Comparison of ENCODE assay signal across 13 cellular contexts in genomic region chr20:37755665-37756064, GRCh38.
DNase-seq lines count a peak whose midpoint lies in the region; ATAC-seq and TF ChIP-seq lines count a peak whose summit lies in the region.
"Had no signal": no experiment of that assay in that cellular context is flagged by ENCODE, and none has a peak within 500 bp of the region (broad histone marks: within the 10 kb centered on the region; RNA-seq: fewer than 3 reads in every experiment).

No MANE protein-coding gene starts in this region.

- H3K4me3 ChIP-seq in epithelial cell of proximal tubule (ENCODE audit: low read depth, low read length) (no peak overlapping the region), neural cell (ENCODE audit: low read length) (no peak overlapping the region), mucosa of descending colon (no peak overlapping the region)
- H3K4me3 ChIP-seq: SK-N-MC, thyroid gland had no signal

- peak; percentile 20 for TF ChIP-seq RAD21 in neural cell (conservative IDR thresholded peaks at IDR 0.05)

- no peaks in the 10 kb centered on the region for H3K4me1 ChIP-seq in mucosa of descending colon (ENCODE audit: low read depth)

- DNase-seq in Daoy (ENCODE audit: low read depth) (peak; percentile 8), NCI-H82 treated with DMSO at 0.1 percent for 48 hours (lab: John Stamatoyannopoulos, UW; ENCODE audit: unreplicated experiment) (peak; percentile 4), epithelial cell of proximal tubule (ENCODE audit: low read depth) (no peak), GM10266 (ENCODE audit: extremely low spot score) (no peak), mucosa of gallbladder (ENCODE audit: low spot score) (no peak), mucosa of descending colon (no peak), DMS153 (lab: John Stamatoyannopoulos, UW) (no peak)
- DNase-seq: DMS79; effector memory CD8-positive, alpha-beta T cell; NCI-H345; thyroid gland had no signal

- H3K9me2 ChIP-seq in neural cell (ENCODE audit: insufficient read depth, low read length), result no peaks in the 10 kb centered on the region

- H3K9ac ChIP-seq in neural cell (ENCODE audit: low read length), result no peak overlapping the region

- no peak overlapping the region for H3K4me2 ChIP-seq in neural cell (ENCODE audit: low read length)

- H2AFZ ChIP-seq in neural cell (ENCODE audit: low read depth, low read length), result no peak overlapping the region

- H3K27me3 ChIP-seq in neural cell (ENCODE audit: insufficient read depth, low read depth, low read length), result no peaks in the 10 kb centered on the region
- H3K27me3 ChIP-seq: thyroid gland had no signal

- H4K20me1 ChIP-seq in neural cell (ENCODE audit: insufficient read depth), result no peaks in the 10 kb centered on the region

- no peaks in the 10 kb centered on the region for H3K9me3 ChIP-seq in neural cell (ENCODE audit: low read length)
- no peaks in the 10 kb centered on the region for H3K9me3 ChIP-seq in mucosa of descending colon
- H3K9me3 ChIP-seq: thyroid gland had no signal

- no peaks in the 10 kb centered on the region for H3F3A ChIP-seq in neural cell (ENCODE audit: insufficient read depth, low read length, poor library complexity, severe bottlenecking)

- no peak for ATAC-seq in mucosa of descending colon
- ATAC-seq: effector memory CD8-positive, alpha-beta T cell had no signal

- TF ChIP-seq CTCF in epithelial cell of proximal tubule (conservative IDR thresholded peaks at IDR 0.05; ENCODE audit: low read depth, low read length), result peak; percentile 23
- TF ChIP-seq CTCF in neural cell (IDR thresholded peaks at IDR 0.05; ENCODE audit: poor library complexity, severe bottlenecking), result no peak
- TF ChIP-seq CTCF in GM10266 (IDR thresholded peaks at IDR 0.05; ENCODE audit: control insufficient read depth, insufficient read depth, low read depth, missing control alignments), result no peak
- TF ChIP-seq CTCF in mucosa of descending colon (IDR thresholded peaks at IDR 0.05), result no peak

- no peak overlapping the region for H3K27ac ChIP-seq in neural cell (ENCODE audit: low read length)
- H3K27ac ChIP-seq: SK-N-MC, thyroid gland had no signal

- H3K79me2 ChIP-seq in neural cell (replicated peaks; ENCODE audit: insufficient read depth, low read length), result no peaks in the 10 kb centered on the region

- no peak for TF ChIP-seq EP300 in neural cell (conservative IDR thresholded peaks at IDR 0.05; ENCODE audit: poor library complexity, severe bottlenecking)

- H3K36me3 ChIP-seq in neural cell (ENCODE audit: insufficient read depth, low read length) (no peaks in the 10 kb centered on the region), mucosa of descending colon (ENCODE audit: low read depth) (no peaks in the 10 kb centered on the region)

- intact Hi-C loops in mucosa of descending colon (cut with DNase I, micrococcal nuclease), result no loop called here

TF ChIP-seq in neural cell, 6 proteins besides CTCF, POLR2A, EP300 and RAD21:
- TF ChIP-seq POLR2AphosphoS5 (IDR thresholded peaks at IDR 0.05) (no peak), SMC3 (conservative IDR thresholded peaks at IDR 0.05; ENCODE audit: poor library complexity) (no peak), EZH2 (IDR thresholded peaks at IDR 0.05; ENCODE audit: borderline replicate concordance, insufficient read depth, low read length, poor library complexity, severe bottlenecking) (no peak), MXI1 (conservative IDR thresholded peaks at IDR 0.05; ENCODE audit: poor library complexity, severe bottlenecking) (no peak), TAF1 (IDR thresholded peaks at IDR 0.05; ENCODE audit: low read depth) (no peak)
- TF ChIP-seq, protein P1, sequence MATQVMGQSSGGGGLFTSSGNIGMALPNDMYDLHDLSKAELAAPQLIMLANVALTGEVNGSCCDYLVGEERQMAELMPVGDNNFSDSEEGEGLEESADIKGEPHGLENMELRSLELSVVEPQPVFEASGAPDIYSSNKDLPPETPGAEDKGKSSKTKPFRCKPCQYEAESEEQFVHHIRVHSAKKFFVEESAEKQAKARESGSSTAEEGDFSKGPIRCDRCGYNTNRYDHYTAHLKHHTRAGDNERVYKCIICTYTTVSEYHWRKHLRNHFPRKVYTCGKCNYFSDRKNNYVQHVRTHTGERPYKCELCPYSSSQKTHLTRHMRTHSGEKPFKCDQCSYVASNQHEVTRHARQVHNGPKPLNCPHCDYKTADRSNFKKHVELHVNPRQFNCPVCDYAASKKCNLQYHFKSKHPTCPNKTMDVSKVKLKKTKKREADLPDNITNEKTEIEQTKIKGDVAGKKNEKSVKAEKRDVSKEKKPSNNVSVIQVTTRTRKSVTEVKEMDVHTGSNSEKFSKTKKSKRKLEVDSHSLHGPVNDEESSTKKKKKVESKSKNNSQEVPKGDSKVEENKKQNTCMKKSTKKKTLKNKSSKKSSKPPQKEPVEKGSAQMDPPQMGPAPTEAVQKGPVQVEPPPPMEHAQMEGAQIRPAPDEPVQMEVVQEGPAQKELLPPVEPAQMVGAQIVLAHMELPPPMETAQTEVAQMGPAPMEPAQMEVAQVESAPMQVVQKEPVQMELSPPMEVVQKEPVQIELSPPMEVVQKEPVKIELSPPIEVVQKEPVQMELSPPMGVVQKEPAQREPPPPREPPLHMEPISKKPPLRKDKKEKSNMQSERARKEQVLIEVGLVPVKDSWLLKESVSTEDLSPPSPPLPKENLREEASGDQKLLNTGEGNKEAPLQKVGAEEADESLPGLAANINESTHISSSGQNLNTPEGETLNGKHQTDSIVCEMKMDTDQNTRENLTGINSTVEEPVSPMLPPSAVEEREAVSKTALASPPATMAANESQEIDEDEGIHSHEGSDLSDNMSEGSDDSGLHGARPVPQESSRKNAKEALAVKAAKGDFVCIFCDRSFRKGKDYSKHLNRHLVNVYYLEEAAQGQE (IDR thresholded peaks at IDR 0.05; ENCODE audit: borderline replicate concordance), result no peak
TF ChIP-seq in neural cell: peak in this region for 0.

Comparison
In these comparisons a context has a peak if more than half of its experiments do, and no peak if none do; other contexts are left out.
1. DNase-seq: peak in Daoy (single experiment) and NCI-H82 treated with DMSO at 0.1 percent for 48 hours (single experiment); none in epithelial cell of proximal tubule (single experiment), GM10266 (single experiment), mucosa of gallbladder (single experiment), mucosa of descending colon (0 of 3) and DMS153 (single experiment).